ENCODE assay signal across 8 cellular contexts in the genomic region with DNA sequence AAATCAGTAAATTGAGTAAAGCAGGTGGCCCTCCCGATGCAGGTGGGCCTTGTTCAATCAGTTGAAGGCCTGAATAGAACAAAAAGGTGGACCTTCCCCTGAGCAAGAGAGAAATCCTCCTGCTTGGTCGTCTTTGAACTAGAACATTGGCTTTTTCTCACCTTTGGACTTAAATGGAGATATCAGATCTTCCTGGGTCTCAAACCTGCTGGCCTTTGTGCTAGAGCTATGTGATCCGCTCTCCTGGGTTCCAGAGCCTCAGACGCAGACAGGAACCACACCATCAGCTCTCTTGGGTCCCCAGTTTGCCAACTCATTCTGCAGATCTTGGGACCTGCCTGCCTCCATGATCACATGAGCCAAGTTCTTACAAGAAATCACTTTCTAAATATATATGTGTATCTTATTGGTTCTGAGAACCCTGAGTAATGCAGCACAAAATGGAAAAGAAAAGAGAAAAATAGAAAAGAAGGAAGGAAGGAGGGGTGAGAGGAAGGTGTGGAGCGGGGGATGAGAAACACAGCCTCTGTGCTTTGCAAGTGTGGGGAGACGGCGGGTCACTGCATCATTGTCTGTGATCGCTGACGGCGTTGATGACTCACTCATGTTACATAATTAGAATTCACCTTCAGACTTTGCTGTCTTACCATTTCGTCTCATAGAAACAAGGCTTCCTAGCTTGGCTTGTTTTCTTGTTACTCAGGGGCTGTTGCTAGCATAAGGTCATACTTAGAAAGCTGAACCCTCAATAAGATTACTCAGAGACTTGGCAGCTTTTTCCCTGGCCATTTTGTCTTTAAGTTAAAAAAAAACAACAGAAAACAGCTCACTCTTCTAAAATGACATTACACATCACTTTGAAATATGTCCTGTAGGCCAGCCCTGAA.
DNase-seq lines count a peak whose midpoint lies in the region; ATAC-seq and TF ChIP-seq lines count a peak whose summit lies in the region.

No MANE protein-coding gene starts in this region.

- no peak overlapping the region for H3K4me3 ChIP-seq in choroid plexus epithelial cell (ENCODE audit: low read depth, low read length)

- TF ChIP-seq CTCF in choroid plexus epithelial cell (conservative IDR thresholded peaks at IDR 0.05; ENCODE audit: low read depth, low read length): no peak

- DNase-seq in DMS 273 (lab: John Stamatoyannopoulos, UW; ENCODE audit: unreplicated experiment) (peak; percentile 27), DMS 273 treated with DMSO at 0.1 percent for 48 hours (lab: John Stamatoyannopoulos, UW) (no peak), choroid plexus epithelial cell (ENCODE audit: low read depth) (peak; percentile 99), middle frontal gyrus (ENCODE audit: extremely low spot score, low spot score) (peak; percentile 14), cerebellar nuclear complex (lab: John Stamatoyannopoulos, UW) (no peak)
- peak; percentile 36 to 59 (median 42) for DNase-seq in activated CD4-positive, CD25-positive, alpha-beta regulatory T cell (lab: John Stamatoyannopoulos, UW)
- DNase-seq in stimulated activated CD8-positive, alpha-beta memory T cell treated with anti-CD3 and anti-CD28 coated beads, Interleukin-15, amount 100 ng/mL, for 1 hour (ENCODE audit: low read depth): peak; percentile 24

- ATAC-seq in HG03469 (IDR thresholded peaks at IDR 0.05; ENCODE audit: unreplicated experiment): peak; percentile 55

Comparison
In these comparisons a context has a peak if more than half of its experiments do, and no peak if none do; other contexts are left out.
1. DNase-seq: peak in DMS 273 (single experiment), activated CD4-positive, CD25-positive, alpha-beta regulatory T cell (4 of 4), choroid plexus epithelial cell (single experiment), middle frontal gyrus (single experiment) and stimulated activated CD8-positive, alpha-beta memory T cell treated with anti-CD3 and anti-CD28 coated beads, Interleukin-15, amount 100 ng/mL, for 1 hour (single experiment); none in DMS 273 treated with DMSO at 0.1 percent for 48 hours (single experiment) and cerebellar nuclear complex (0 of 2).